Comparison of ENCODE assay signal across 20 cellular contexts in genomic region chr12:67638694-67639093, GRCh38. TPM values are rescaled to one million over a fixed set of nuclear protein-coding genes. Genes with fewer than 3 reads are reported as not detected.
DNase-seq lines count a peak whose midpoint lies in the region; ATAC-seq, FAIRE-seq and TF ChIP-seq lines count a peak whose summit lies in the region.
"Had no signal": no experiment of that assay in that cellular context is flagged by ENCODE, and none has a peak within 500 bp of the region (broad histone marks: within the 10 kb centered on the region; RNA-seq: fewer than 3 reads in every experiment).

No MANE protein-coding gene starts in this region.

- H2BK20ac ChIP-seq in H1 (ENCODE audit: low read length): no peak overlapping the region

- no peak overlapping the region for H3K27ac Mint-ChIP-seq in activated CD4-positive, alpha-beta T cell treated with anti-CD3 and anti-CD28 coated beads for 36 hours
- H3K27ac Mint-ChIP-seq in activated CD4-positive, alpha-beta T cell treated with anti-CD3 and anti-CD28 coated beads, Interleukin-2, amount 10 ng/mL, durations not matched to agents 24 days and 14 days: no peak overlapping the region
- H3K27ac Mint-ChIP-seq in endothelial cell (ENCODE audit: unreplicated experiment): no peak overlapping the region
- H3K27ac Mint-ChIP-seq: CD14-positive monocyte; CD4-positive, alpha-beta memory T cell; GM23338 had no signal

- no peaks in the 10 kb centered on the region for H3K9me3 ChIP-seq in HEK293 (ENCODE audit: control insufficient read depth, insufficient read depth, low read depth, low read length)
- no peaks in the 10 kb centered on the region for H3K9me3 ChIP-seq in H1 (ENCODE audit: insufficient read depth in 2 of 2, low read depth in 1 of 2, low read length in 1 of 2)
- H3K9me3 ChIP-seq: A549, BLaER1 had no signal

- POLR2A ChIA-PET in activated CD4-positive, alpha-beta T cell treated with anti-CD3 and anti-CD28 coated beads for 36 hours (lab: Charles Lee): no interaction called here
- POLR2A ChIA-PET in HEK293 (lab: Yijun Ruan, JAX): no interaction called here
- POLR2A ChIA-PET in H1 (lab: Charles Lee; ENCODE audit: partially characterized antibody): interaction anchor here (0.5 to 1.7 kb wide), 3 partner anchors 9 to 1000 kb away, joined by 3 to 6 read pairs (median 4); partner anchors contain the start of gene DYRK2

- H3K79me2 ChIP-seq in H1 (ENCODE audit: control insufficient read depth in 1 of 2, insufficient read depth in 2 of 2, low read length in 2 of 2): no peaks in the 10 kb centered on the region

- no peak overlapping the region for H4K8ac ChIP-seq in H1 (ENCODE audit: extremely low read depth, insufficient read depth, low read length)

- H2BK15ac ChIP-seq in H1 (ENCODE audit: low read length): no peak overlapping the region

- no peak overlapping the region for H3K14ac ChIP-seq in H1 (ENCODE audit: insufficient read length)

- 95% methylated on average over 1 of the region's 1 CpG; no CpG with 5 or more reads in 1 of the 2 experiments for WGBS in H1 (ENCODE audit: extremely low coverage in 1 of 2, insufficient coverage in 1 of 2, insufficient read length in 1 of 2, insufficient replicate concordance in 2 of 2, low coverage in 1 of 2, low lambda C conversion rate in 2 of 2, missing lambda C conversion rate in 1 of 2), 2 experiments

- TF ChIP-seq POLR2A in H1 (IDR thresholded peaks at IDR 0.05; ENCODE audit: control extremely low read depth in 1 of 2, low read depth in 2 of 2, low read length in 2 of 2): no peak

- no peak overlapping the region for H3K23ac ChIP-seq in H1 (ENCODE audit: insufficient read length)

- CTCF ChIA-PET in activated CD4-positive, alpha-beta T cell treated with anti-CD3 and anti-CD28 coated beads for 36 hours (lab: Charles Lee): interaction anchor here (0.5 to 1.0 kb wide), 2 partner anchors 278 to 370 kb away, joined by 3 read pairs; partner anchors contain the start of gene CAND1
- CTCF ChIA-PET in HEK293 (lab: Yijun Ruan, JAX): interaction anchor here (0.7 to 1.3 kb wide), 2 partner anchors 8 to 84 kb away, joined by 3 to 4 read pairs; no protein-coding TSS in a partner anchor
- CTCF ChIA-PET in H1 (lab: Charles Lee; ENCODE audit: partially characterized antibody): interaction anchor here (0.6 to 1.2 kb wide), 3 partner anchors 23 to 269 kb away, joined by 3 to 5 read pairs (median 3); no protein-coding TSS in a partner anchor

- no peak overlapping the region for H2AK5ac ChIP-seq in H1 (ENCODE audit: low read depth, low read length)

- H3K23me2 ChIP-seq in H1 (ENCODE audit: low read depth, low read length): no peaks in the 10 kb centered on the region

- intact Hi-C loops in activated CD4-positive, alpha-beta T cell treated with anti-CD3 and anti-CD28 coated beads for 36 hours (cut with DNase I, micrococcal nuclease): no loop called here
- intact Hi-C loops in activated CD4-positive, alpha-beta T cell treated with anti-CD3 and anti-CD28 coated beads, Interleukin-2, amount 10 ng/mL, durations not matched to agents 24 days and 14 days (cut with micrococcal nuclease): loop anchor here (10.0 kb wide), 1 partner anchor 546 kb away; no protein-coding TSS in a partner anchor

- TF ChIP-seq RAD21 in H1 (IDR thresholded peaks at IDR 0.05 in 1 of 2, conservative IDR thresholded peaks at IDR 0.05 in 1 of 2; ENCODE audit: low read depth in 2 of 2, low read length in 2 of 2): no peak

- no peaks in the 10 kb centered on the region for H3K79me1 ChIP-seq in H1 (ENCODE audit: low read depth, low read length)

- no peak overlapping the region for H3K4me3 ChIP-seq in HEK293 (ENCODE audit: low read depth, low read length)
- no peak overlapping the region for H3K4me3 ChIP-seq in H1 (ENCODE audit: extremely low read depth in 1 of 4, insufficient read depth in 2 of 4, low read depth in 3 of 4, low read length in 4 of 4)
- H3K4me3 ChIP-seq: A549, BLaER1, GM23338 had no signal

- peak; percentile 21 for ATAC-seq in activated CD4-positive, alpha-beta T cell treated with anti-CD3 and anti-CD28 coated beads for 36 hours
- ATAC-seq in stimulated activated naive CD8-positive, alpha-beta T cell treated with anti-CD3 and anti-CD28 coated beads, Interleukin-15, Interleukin-2, amounts not matched to agents 100 U/mL and 50 U/mL, for 24 hours: peak; percentile 40
- ATAC-seq: A549, GM23338, HCT116 had no signal

- H3K56ac ChIP-seq in H1 (replicated peaks; ENCODE audit: insufficient read length, low read depth, low read length): no peak overlapping the region

- H3K36me3 Mint-ChIP-seq in activated CD4-positive, alpha-beta T cell treated with anti-CD3 and anti-CD28 coated beads for 36 hours (ENCODE audit: low read depth): no peaks in the 10 kb centered on the region
- peaks cover under 1% of the 10 kb centered on the region for H3K36me3 Mint-ChIP-seq in activated CD4-positive, alpha-beta T cell treated with anti-CD3 and anti-CD28 coated beads, Interleukin-2, amount 10 ng/mL, durations not matched to agents 24 days and 14 days (ENCODE audit: low read depth)
- H3K36me3 Mint-ChIP-seq in endothelial cell (ENCODE audit: low read depth, unreplicated experiment): no peaks in the 10 kb centered on the region
- H3K36me3 Mint-ChIP-seq: CD14-positive monocyte; CD4-positive, alpha-beta memory T cell had no signal

- no peak overlapping the region for H4K91ac ChIP-seq in H1 (replicated peaks; ENCODE audit: insufficient read length, low read length)

- no peaks in the 10 kb centered on the region for H3K36me3 ChIP-seq in HEK293 (ENCODE audit: control insufficient read depth in 2 of 2, insufficient read depth in 1 of 2, low read length in 2 of 2)
- H3K36me3 ChIP-seq in H1 (ENCODE audit: control insufficient read depth in 2 of 4, insufficient read depth in 4 of 4, low read length in 3 of 4): no peaks in the 10 kb centered on the region
- H3K36me3 ChIP-seq: BLaER1 had no signal

- no peak overlapping the region for H3K4me2 ChIP-seq in H1 (ENCODE audit: insufficient read depth in 1 of 2, low read depth in 2 of 2, low read length in 2 of 2)
- H3K4me2 ChIP-seq: A549, BLaER1, GM23338 had no signal

- H3K27ac ChIP-seq in HEK293 (ENCODE audit: extremely low read depth, low read depth, low read length): no peak overlapping the region
- H3K27ac ChIP-seq in H1 (ENCODE audit: low read depth, low read length): no peak overlapping the region
- H3K27ac ChIP-seq: 22Rv1, A549, BLaER1 had no signal

- no peak overlapping the region for H3K9ac ChIP-seq in H1 (replicated peaks in 1 of 4; ENCODE audit: extremely low read depth in 1 of 4, low read depth in 3 of 4, low read length in 3 of 4)
- H3K9ac ChIP-seq: BLaER1 had no signal

- no peak overlapping the region for H3K4me3 Mint-ChIP-seq in activated CD4-positive, alpha-beta T cell treated with anti-CD3 and anti-CD28 coated beads for 36 hours
- no peak overlapping the region for H3K4me3 Mint-ChIP-seq in activated CD4-positive, alpha-beta T cell treated with anti-CD3 and anti-CD28 coated beads, Interleukin-2, amount 10 ng/mL, durations not matched to agents 24 days and 14 days
- no peak overlapping the region for H3K4me3 Mint-ChIP-seq in endothelial cell (ENCODE audit: unreplicated experiment)
- H3K4me3 Mint-ChIP-seq: CD14-positive monocyte; CD4-positive, alpha-beta memory T cell; GM23338 had no signal

- H3K4me1 ChIP-seq in HEK293 (ENCODE audit: control insufficient read depth, insufficient read depth, low read length) (no peaks in the 10 kb centered on the region), H1 (replicated peaks in 1 of 4; ENCODE audit: control insufficient read depth in 3 of 4, insufficient read depth in 4 of 4, low read length in 3 of 4) (peaks cover 0 to 7% (median 3%) of the 10 kb centered on the region in 4 experiments; a peak in 3 of 7 replicates)
- H3K4me1 ChIP-seq: A549, BLaER1 had no signal

- H3K18ac ChIP-seq in H1 (ENCODE audit: extremely low read depth, low read length): no peak overlapping the region

- FAIRE-seq in H1 (lab: Jason Lieb, UNC): no peak
- FAIRE-seq: A549, GM19239, HTR-8/SVneo had no signal

- TF ChIP-seq CTCF in HEK293 (tag by site-specific recombination; IDR thresholded peaks at IDR 0.05) (no peak), H1 (IDR thresholded peaks at IDR 0.05; ENCODE audit: control extremely low read depth in 1 of 3, insufficient read depth in 1 of 3, low read depth in 1 of 3, low read length in 3 of 3) (no peak), endothelial cell (IDR thresholded peaks at IDR 0.05; ENCODE audit: unreplicated experiment) (no peak)

- no peak overlapping the region for H3K4ac ChIP-seq in H1 (replicated peaks; ENCODE audit: insufficient read length, low read depth, low read length)

- no peak overlapping the region for H2AFZ ChIP-seq in H1 (ENCODE audit: low read length)
- H2AFZ ChIP-seq: GM23338 had no signal

- no peak for DNase-seq in activated CD4-positive, alpha-beta T cell treated with anti-CD3 and anti-CD28 coated beads for 36 hours
- no peak for DNase-seq in activated CD4-positive, alpha-beta T cell treated with anti-CD3 and anti-CD28 coated beads, Interleukin-2, amount 10 ng/mL, durations not matched to agents 24 days and 14 days
- no peak for DNase-seq in H1 (ENCODE audit: low read depth in 1 of 2, low spot score in 2 of 2)
- no peak for DNase-seq in stimulated activated naive CD8-positive, alpha-beta T cell treated with anti-CD3 and anti-CD28 coated beads, Interleukin-15, Interleukin-2, amounts not matched to agents 100 U/mL and 50 U/mL, for 24 hours
- no peak for DNase-seq in DMS153 (lab: John Stamatoyannopoulos, UW)
- no peak for DNase-seq in endothelial cell (ENCODE audit: low spot score)
- DNase-seq: CD4-positive, alpha-beta memory T cell; DMS79 treated with DMSO at 0.1 percent for 48 hours; GF-D8; H7; IMR-90 had no signal

- H2BK120ac ChIP-seq in H1 (replicated peaks; ENCODE audit: low read depth, low read length): no peak overlapping the region

- no peak overlapping the region for H2BK12ac ChIP-seq in H1 (ENCODE audit: low read depth, low read length)

- no peaks in the 10 kb centered on the region for H3K9me3 Mint-ChIP-seq in activated CD4-positive, alpha-beta T cell treated with anti-CD3 and anti-CD28 coated beads for 36 hours (ENCODE audit: low read depth)
- peaks cover 10% of the 10 kb centered on the region for H3K9me3 Mint-ChIP-seq in activated CD4-positive, alpha-beta T cell treated with anti-CD3 and anti-CD28 coated beads, Interleukin-2, amount 10 ng/mL, durations not matched to agents 24 days and 14 days
- H3K9me3 Mint-ChIP-seq in endothelial cell (ENCODE audit: unreplicated experiment): no peaks in the 10 kb centered on the region
- H3K9me3 Mint-ChIP-seq: CD14-positive monocyte, GM23338 had no signal

- no peak overlapping the region for H2BK5ac ChIP-seq in H1 (ENCODE audit: low read depth, low read length)

- H3K27me3 Mint-ChIP-seq in activated CD4-positive, alpha-beta T cell treated with anti-CD3 and anti-CD28 coated beads for 36 hours: no peaks in the 10 kb centered on the region
- peaks cover 13% of the 10 kb centered on the region for H3K27me3 Mint-ChIP-seq in activated CD4-positive, alpha-beta T cell treated with anti-CD3 and anti-CD28 coated beads, Interleukin-2, amount 10 ng/mL, durations not matched to agents 24 days and 14 days
- H3K27me3 Mint-ChIP-seq in endothelial cell (ENCODE audit: unreplicated experiment): peaks cover 3% of the 10 kb centered on the region
- H3K27me3 Mint-ChIP-seq: CD4-positive, alpha-beta memory T cell had no signal

- no peak overlapping the region for H4K5ac ChIP-seq in H1 (ENCODE audit: insufficient read length, low read depth, low read length)

- no peak for TF ChIP-seq EP300 in H1 (IDR thresholded peaks at IDR 0.05; ENCODE audit: borderline replicate concordance in 1 of 2, low read depth in 2 of 2, low read length in 2 of 2)

- H3K27me3 ChIP-seq in H1 (replicated peaks in 1 of 4; ENCODE audit: control insufficient read depth in 3 of 4, extremely low read depth in 1 of 4, insufficient read depth in 3 of 4, low read length in 3 of 4): no peaks in the 10 kb centered on the region; a peak in 1 of 7 replicates
- H3K27me3 ChIP-seq: BLaER1 had no signal

- peaks cover 24% of the 10 kb centered on the region for H3K4me1 Mint-ChIP-seq in activated CD4-positive, alpha-beta T cell treated with anti-CD3 and anti-CD28 coated beads for 36 hours
- peaks cover 11% of the 10 kb centered on the region for H3K4me1 Mint-ChIP-seq in activated CD4-positive, alpha-beta T cell treated with anti-CD3 and anti-CD28 coated beads, Interleukin-2, amount 10 ng/mL, durations not matched to agents 24 days and 14 days
- H3K4me1 Mint-ChIP-seq in endothelial cell (ENCODE audit: unreplicated experiment): peaks cover 13% of the 10 kb centered on the region

- H4K20me1 ChIP-seq in H1 (replicated peaks in 1 of 2; ENCODE audit: control insufficient read depth in 1 of 2, insufficient read depth in 2 of 2, low read length in 2 of 2): no peaks in the 10 kb centered on the region
- H4K20me1 ChIP-seq: BLaER1 had no signal

RNA-seq across cellular contexts. Expression of gene DYRK2, which starts 9.9 kb away (rescaled TPM):
- total RNA-seq in activated CD4-positive, alpha-beta T cell treated with anti-CD3 and anti-CD28 coated beads for 36 hours: 10 to 100 TPM; 19.2 to 21.5 TPM
- 35.5 and 37.8 TPM in 2 replicates for total RNA-seq in activated CD4-positive, alpha-beta T cell treated with anti-CD3 and anti-CD28 coated beads, Interleukin-2, amount 10 ng/mL, durations not matched to agents 24 days and 14 days
- 31.6 and 34.9 TPM in 2 replicates for total RNA-seq in H1 (2021; fragmentation: NEBNext Ultra II Directional; extraction: Animal tissue kit (Norgen Biotek cat#: 25700))
- 11.2 and 13.9 TPM in 2 replicates for polyA plus RNA-seq in H1 (2011; rRNA removed)
- polyA plus RNA-seq in H1 (2011; cell fraction: cytosol; rRNA removed): 14.4 TPM
- polyA plus RNA-seq in H1 (2011; cell fraction: nucleus; rRNA removed): 30.8 TPM
- 18.9 to 22.9 TPM (median 20.4 TPM) in 4 replicates for polyA plus RNA-seq in H1 (2012, experiment 1 of 2)
- polyA plus RNA-seq in H1 (2012, experiment 2 of 2): 3.8 TPM
- 10.4 TPM for polyA plus RNA-seq in H1 (2013, experiment 1 of 2)
- 10.1 TPM for polyA plus RNA-seq in H1 (2013, experiment 2 of 2)
- polyA minus RNA-seq in H1 (2011; rRNA and poly(A)+ RNA removed): 72.5 and 75.7 TPM in 2 replicates
- 36.9 TPM for polyA minus RNA-seq in H1 (2011; cell fraction: cytosol; rRNA and poly(A)+ RNA removed)
- polyA minus RNA-seq in H1 (2011; cell fraction: nucleus; rRNA and poly(A)+ RNA removed): 61.0 TPM
- total RNA-seq in endothelial cell (ENCODE audit: unreplicated experiment): 50.2 TPM
